In genomic region chr10:120011359-120012132, GRCh38 we compare ENCODE assay signal across 1 cellular context.
TF ChIP-seq lines count a peak whose summit lies in the region.

No MANE protein-coding gene starts in this region.

TF ChIP-seq in IMR-90, 13 proteins besides CTCF, POLR2A, EP300 and RAD21 (continued from another document):
- no peak for TF ChIP-seq RFX5 (IDR thresholded peaks at IDR 0.05; ENCODE audit: low read depth, low read length)
- no peak for TF ChIP-seq USF2 (IDR thresholded peaks at IDR 0.05; ENCODE audit: low read depth, low read length)
- TF ChIP-seq FOS (IDR thresholded peaks at IDR 0.05; ENCODE audit: low read depth, low read length), result no peak
